ENCODE assay signal across 15 cellular contexts in genomic region chr19:35377656-35378055, GRCh38. TPM values are rescaled to one million over a fixed set of nuclear protein-coding genes. Genes with fewer than 3 reads are reported as not detected.
DNase-seq lines count a peak whose midpoint lies in the region; ATAC-seq and TF ChIP-seq lines count a peak whose summit lies in the region.
"Had no signal": no experiment of that assay in that cellular context is flagged by ENCODE, and none has a peak within 500 bp of the region (broad histone marks: within the 10 kb centered on the region; RNA-seq: fewer than 3 reads in every experiment).

No MANE protein-coding gene starts in this region.

- CTCF ChIA-PET in A673 (lab: Charles Lee) = interaction anchor here (0.6 to 0.7 kb wide), 4 partner anchors 23 to 180 kb away, joined by 4 to 7 read pairs (median 6); no protein-coding TSS in a partner anchor

- peak overlapping the region in 1 of 12 donors; percentile 43 for H3K27ac ChIP-seq in heart left ventricle
- H3K27ac ChIP-seq in A673 (ENCODE audit: low read depth, low read length, poor library complexity, severe bottlenecking) = no peak overlapping the region
- H3K27ac ChIP-seq: C4-2B had no signal

- peak in 1 of 4 donors; percentile 10 for ATAC-seq in heart left ventricle
- ATAC-seq in Right ventricle myocardium superior (ENCODE audit: poor library complexity) = no peak
- ATAC-seq in memory B cell (ENCODE audit: low read depth) = peak; percentile 35
- ATAC-seq in SK-N-SH treated with all-trans-retinoic acid at 6 μM for 48 hours = no peak

- 45 to 55% (median 50%) methylated on average over 1 of the region's 1 CpG for WGBS in heart left ventricle, 4 donors

- H3K4me3 Mint-ChIP-seq in memory B cell = no peak overlapping the region
- H3K4me3 Mint-ChIP-seq in progenitor cell of endocrine pancreas (ENCODE audit: low read depth) = no peak overlapping the region
- H3K4me3 Mint-ChIP-seq: B cell; CD4-positive, alpha-beta T cell; H9 had no signal

- H3K9me3 Mint-ChIP-seq in memory B cell (peaks cover 2% of the 10 kb centered on the region), progenitor cell of endocrine pancreas (ENCODE audit: low read depth) (no peaks in the 10 kb centered on the region)

- H3K27ac Mint-ChIP-seq in memory B cell = no peak overlapping the region
- no peak overlapping the region for H3K27ac Mint-ChIP-seq in progenitor cell of endocrine pancreas
- H3K27ac Mint-ChIP-seq: B cell; CD4-positive, alpha-beta T cell had no signal

- H3K36me3 Mint-ChIP-seq in memory B cell (peaks cover 1% of the 10 kb centered on the region), progenitor cell of endocrine pancreas (ENCODE audit: insufficient read depth) (no peaks in the 10 kb centered on the region)

- TF ChIP-seq POLR2A in heart left ventricle (IDR thresholded peaks at IDR 0.05) = no peak

- no peak overlapping the region for H3K4me3 ChIP-seq in heart left ventricle
- no peak overlapping the region for H3K4me3 ChIP-seq in A673 (ENCODE audit: low read depth, low read length, poor library complexity, severe bottlenecking)

- peaks cover 0 to 11% (median 0%) of the 10 kb centered on the region in 12 donors for H3K4me1 ChIP-seq in heart left ventricle
- peaks cover 10% of the 10 kb centered on the region for H3K4me1 ChIP-seq in A673 (ENCODE audit: insufficient read depth, low read length, poor library complexity, severe bottlenecking)

- H3K27me3 ChIP-seq in heart left ventricle (peaks cover 0 to 9% (median 0%) of the 10 kb centered on the region in 9 donors), A673 (replicated peaks; ENCODE audit: insufficient read depth, low read depth, low read length, poor library complexity) (peaks cover 5% of the 10 kb centered on the region)

- H3K9me3 ChIP-seq in heart left ventricle (peaks cover 0 to 6% (median 0%) of the 10 kb centered on the region in 12 donors), A673 (ENCODE audit: low read depth, low read length, poor library complexity, severe bottlenecking) (no peaks in the 10 kb centered on the region)

- BruUV-seq in A673 (replicated peaks; lab: Mats Ljungman, UMichigan) = no TSS peak

- intact Hi-C loops in heart left ventricle (cut with DNase I) (no loop called here), Right ventricle myocardium superior (cut with DNase I) (no loop called here), A673 (cut with micrococcal nuclease; ENCODE audit: unreplicated experiment) (no loop called here)

- DNase-seq in heart left ventricle = peak in 3 of 5 donors; percentile 35 to 54 (median 39)
- no peak for DNase-seq in Right ventricle myocardium superior
- peak; percentile 61 for DNase-seq in A673 (ENCODE audit: low spot score)
- peak; percentile 2 for DNase-seq in H4 (ENCODE audit: low spot score)
- no peak for DNase-seq in memory B cell (ENCODE audit: low spot score in 2 of 2)
- DNase-seq in progenitor cell of endocrine pancreas (ENCODE audit: low spot score, unreplicated experiment) = no peak
- no peak for DNase-seq in anterior cingulate cortex (lab: John Stamatoyannopoulos, UW)
- DNase-seq: 8988T; Caco-2; CD4-positive, alpha-beta T cell; GOT3; H9 had no signal

- POLR2A ChIA-PET in A673 (lab: Charles Lee; ENCODE audit: low non-redundant PET) = no interaction called here

- H3K27me3 Mint-ChIP-seq in memory B cell (peaks cover 7% of the 10 kb centered on the region), progenitor cell of endocrine pancreas (peaks cover 7% of the 10 kb centered on the region)

- H3K4me1 Mint-ChIP-seq in memory B cell = peaks cover 27% of the 10 kb centered on the region
- peaks cover 14% of the 10 kb centered on the region for H3K4me1 Mint-ChIP-seq in progenitor cell of endocrine pancreas (ENCODE audit: low read depth)

- no peaks in the 10 kb centered on the region for H3K36me3 ChIP-seq in heart left ventricle
- H3K36me3 ChIP-seq in A673 (ENCODE audit: insufficient read depth, low read length, poor library complexity, severe bottlenecking) = no peaks in the 10 kb centered on the region

- TF ChIP-seq CTCF in heart left ventricle (IDR thresholded peaks at IDR 0.05) (no peak), A673 (conservative IDR thresholded peaks at IDR 0.05; ENCODE audit: low read depth, low read length) (no peak), progenitor cell of endocrine pancreas (IDR thresholded peaks at IDR 0.05; ENCODE audit: unreplicated experiment) (no peak)

TF ChIP-seq in SK-N-SH treated with all-trans-retinoic acid at 6 μM for 48 hours, 23 proteins besides CTCF, POLR2A, EP300 and RAD21:
- TF ChIP-seq ISL1 (CRISPR knock-in tag; IDR thresholded peaks at IDR 0.05) = no peak
- no peak for TF ChIP-seq SNAI2 (CRISPR knock-in tag; IDR thresholded peaks at IDR 0.05)
- TF ChIP-seq TOX (CRISPR knock-in tag; IDR thresholded peaks at IDR 0.05; ENCODE audit: borderline replicate concordance) = no peak
- TF ChIP-seq ZNF70 (CRISPR knock-in tag; IDR thresholded peaks at IDR 0.05) = no peak
- no peak for TF ChIP-seq CSRNP3 (CRISPR knock-in tag; IDR thresholded peaks at IDR 0.05)
- TF ChIP-seq CSDC2 (CRISPR knock-in tag; IDR thresholded peaks at IDR 0.05) = no peak
- TF ChIP-seq RARB (CRISPR knock-in tag; IDR thresholded peaks at IDR 0.05) = no peak
- no peak for TF ChIP-seq ZFP30 (CRISPR knock-in tag; IDR thresholded peaks at IDR 0.05)
- TF ChIP-seq ESRRG (CRISPR knock-in tag; IDR thresholded peaks at IDR 0.05) = no peak
- no peak for TF ChIP-seq ZC3H10 (CRISPR knock-in tag; IDR thresholded peaks at IDR 0.05)

RNA-seq across cellular contexts. Expression of gene GPR42, which starts 6.8 kb away (rescaled TPM):
- not detected for total RNA-seq in heart left ventricle
- not detected for polyA plus RNA-seq in heart left ventricle
- not detected for total RNA-seq in Right ventricle myocardium superior
- total RNA-seq in A673 (2021) = not detected in 2 replicates
- 0.21 TPM in 1 of 2 replicates, not detected in the other for total RNA-seq in H4 (2014; rRNA removed; shearing (Covaris generic))
- total RNA-seq in progenitor cell of endocrine pancreas = 0.16 TPM in 1 of 2 replicates, not detected in the other
- total RNA-seq: B cell, Caco-2, H9 had no signal

RNA-seq across cellular contexts. Expression of gene FFAR3, which starts 19.4 kb away (rescaled TPM):
- total RNA-seq in heart left ventricle (under 1 TPM in 1 of 9 donors, not detected in 8; 0.96 TPM), Right ventricle myocardium superior (not detected), A673 (2021) (0.15 TPM in 1 of 2 replicates, not detected in the other), progenitor cell of endocrine pancreas (not detected in 2 replicates)
- polyA plus RNA-seq in heart left ventricle = under 1 TPM; 0.11 to 0.15 TPM
- 0.21 TPM in 1 of 2 replicates, not detected in the other for total RNA-seq in H4 (2014; rRNA removed; shearing (Covaris generic))
- total RNA-seq: B cell; Caco-2; CD4-positive, alpha-beta T cell; H9 had no signal

RNA-seq across cellular contexts. Expression of gene FFAR1, which starts 30.0 kb away (rescaled TPM):
- total RNA-seq in heart left ventricle = not detected
- polyA plus RNA-seq in heart left ventricle = not detected
- total RNA-seq in Right ventricle myocardium superior = not detected
- total RNA-seq in A673 (2021) = not detected in 2 replicates
- not detected in 2 replicates for total RNA-seq in H4 (2014; rRNA removed; shearing (Covaris generic))
- total RNA-seq in progenitor cell of endocrine pancreas = 0.33 and 0.74 TPM in 2 replicates
- total RNA-seq: Caco-2; CD4-positive, alpha-beta T cell; H9 had no signal

RNA-seq across cellular contexts. Expression of gene CD22, which starts 48.7 kb away (rescaled TPM):
- total RNA-seq in heart left ventricle = 1 to 10 TPM in 5 of 9 donors, under 1 TPM in 2, not detected in 2; 0.20 to 3.3 (median 1.2) TPM
- under 1 TPM; 0.11 to 0.36 TPM for polyA plus RNA-seq in heart left ventricle
- total RNA-seq in Right ventricle myocardium superior = 0.56 TPM
- not detected in 2 replicates for total RNA-seq in A673 (2021)
- 1.9 and 6.1 TPM in 2 replicates for total RNA-seq in H4 (2014; rRNA removed; shearing (Covaris generic))
- total RNA-seq in progenitor cell of endocrine pancreas = 3.8 and 5.1 TPM in 2 replicates
- total RNA-seq: Caco-2, H9 had no signal

Comparison
In these comparisons a context has a peak if more than half of its experiments do, and no peak if none do; other contexts are left out.
1. DNase-seq: peak in heart left ventricle (3 of 5), A673 (single experiment) and H4 (single experiment); none in Right ventricle myocardium superior (single experiment), memory B cell (0 of 2), progenitor cell of endocrine pancreas (single experiment) and anterior cingulate cortex (0 of 58).